Comparison of ENCODE assay signal across 8 cellular contexts in the genomic region with DNA sequence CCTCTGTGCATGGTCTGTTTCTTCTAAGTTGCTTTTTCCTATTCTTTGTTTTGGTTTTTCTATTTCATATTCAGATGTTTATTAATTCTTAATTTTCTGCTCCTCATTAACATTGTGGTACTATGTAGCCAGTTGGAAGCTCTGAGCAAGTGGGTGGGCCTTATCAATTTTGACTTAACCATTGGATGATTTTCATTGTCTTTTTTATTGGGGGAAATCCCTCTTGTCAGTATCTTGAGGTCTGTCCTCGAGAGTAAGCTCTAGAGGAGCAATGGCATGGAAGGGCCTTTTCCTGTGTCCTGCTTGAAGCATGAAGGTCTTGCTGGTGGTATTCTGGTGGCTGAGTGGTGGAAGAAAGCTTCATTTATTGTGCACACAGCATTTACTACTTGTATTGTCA. TPM values are rescaled to one million over a fixed set of nuclear protein-coding genes. Genes with fewer than 3 reads are reported as not detected.
DNase-seq lines count a peak whose midpoint lies in the region; ATAC-seq, FAIRE-seq and TF ChIP-seq lines count a peak whose summit lies in the region.
"Not testable (repeated sequence)": the region's sequence is repeated elsewhere in the genome, so short reads cannot be mapped to it uniquely, and the experiment has no call there.

No MANE protein-coding gene starts in this region.

- POLR2A ChIA-PET in activated CD8-positive, alpha-beta T cell treated with anti-CD3 and anti-CD28 coated beads, Interleukin-2, amount 10 ng/mL, durations not matched to agents 7 days and 5 days (lab: Charles Lee) = interaction anchor here (0.9 to 1.3 kb wide), 2 partner anchors 28 to 31 kb away, joined by 3 to 4 read pairs; a partner anchor contains a TSS
- POLR2A ChIA-PET in naive thymus-derived CD4-positive, alpha-beta T cell (lab: Charles Lee) = interaction anchor here (1.5 kb wide), 1 partner anchor 31 kb away, joined by 3 read pairs; a partner anchor contains a TSS

- H3K27ac Mint-ChIP-seq in CD14-positive monocyte = peak overlapping the region in 5 of 7 donors; percentile 64 to 90 (median 76)
- H3K27ac Mint-ChIP-seq in T-helper 1 cell treated with Interleukin-12 subunit alpha and Interleukin-12 subunit beta and Interleukin-4 antibody, amounts not matched to agents 30 μg/mL and 1 μg/mL, for 36 hours = not testable (repeated sequence)
- peak overlapping the region; percentile 80 for H3K27ac Mint-ChIP-seq in activated CD8-positive, alpha-beta T cell treated with anti-CD3 and anti-CD28 coated beads, Interleukin-2, amount 10 ng/mL, durations not matched to agents 7 days and 5 days
- peak overlapping the region; percentile 51 for H3K27ac Mint-ChIP-seq in activated naive CD4-positive, alpha-beta T cell treated with anti-CD3 and anti-CD28 coated beads, Interleukin-2, amount 50 U/mL, for 24 hours
- peak overlapping the region; percentile 65 for H3K27ac Mint-ChIP-seq in dendritic cell treated with granulocyte-macrophage colony-stimulating factor and Interleukin-4, amounts not matched to agents 40 ng/mL and 50 ng/mL, for 4 days
- H3K27ac Mint-ChIP-seq in naive thymus-derived CD4-positive, alpha-beta T cell = peak overlapping the region; percentile 24 to 89 (median 68)
- H3K27ac Mint-ChIP-seq in stimulated activated naive B cell treated with anti-CD40 and anti-IgM and Interleukin-4, amounts not matched to agents 10 μg/mL and 1 μg/mL and 100 μg/mL, for 72 hours = peak overlapping the region; percentile 93

- H3K27me3 ChIP-seq in naive thymus-derived CD4-positive, alpha-beta T cell (ENCODE audit: control insufficient read depth in 2 of 2, insufficient read depth in 2 of 2, low read length in 2 of 2) = not testable (repeated sequence)

- H3K4me3 Mint-ChIP-seq in CD14-positive monocyte = not testable (repeated sequence)
- peak overlapping the region; percentile 43 for H3K4me3 Mint-ChIP-seq in T-helper 1 cell treated with Interleukin-12 subunit alpha and Interleukin-12 subunit beta and Interleukin-4 antibody, amounts not matched to agents 30 μg/mL and 1 μg/mL, for 36 hours
- peak overlapping the region; percentile 66 for H3K4me3 Mint-ChIP-seq in activated CD8-positive, alpha-beta T cell treated with anti-CD3 and anti-CD28 coated beads, Interleukin-2, amount 10 ng/mL, durations not matched to agents 7 days and 5 days
- peak overlapping the region; percentile 62 for H3K4me3 Mint-ChIP-seq in activated naive CD4-positive, alpha-beta T cell treated with anti-CD3 and anti-CD28 coated beads, Interleukin-2, amount 50 U/mL, for 24 hours
- peak overlapping the region; percentile 25 for H3K4me3 Mint-ChIP-seq in dendritic cell treated with granulocyte-macrophage colony-stimulating factor and Interleukin-4, amounts not matched to agents 40 ng/mL and 50 ng/mL, for 4 days
- peak overlapping the region; percentile 5 to 86 (median 76) for H3K4me3 Mint-ChIP-seq in naive thymus-derived CD4-positive, alpha-beta T cell
- peak overlapping the region; percentile 57 to 71 for H3K4me3 Mint-ChIP-seq in stimulated activated naive B cell treated with anti-CD40 and anti-IgM and Interleukin-4, amounts not matched to agents 10 μg/mL and 1 μg/mL and 100 μg/mL, for 72 hours

- DNase-seq in CD14-positive monocyte (ENCODE audit: low spot score); HTR-8/SVneo (ENCODE audit: insufficient read length, low spot score); activated CD8-positive, alpha-beta T cell treated with anti-CD3 and anti-CD28 coated beads, Interleukin-2, amount 10 ng/mL, durations not matched to agents 7 days and 5 days; naive thymus-derived CD4-positive, alpha-beta T cell; stimulated activated naive B cell treated with anti-CD40 and anti-IgM and Interleukin-4, amounts not matched to agents 10 μg/mL and 1 μg/mL and 100 μg/mL, for 72 hours: not testable (repeated sequence)

- peaks cover 16 to 23% of the 10 kb centered on the region in 2 donors for H3K36me3 Mint-ChIP-seq in CD14-positive monocyte
- peaks cover 18% of the 10 kb centered on the region for H3K36me3 Mint-ChIP-seq in T-helper 1 cell treated with Interleukin-12 subunit alpha and Interleukin-12 subunit beta and Interleukin-4 antibody, amounts not matched to agents 30 μg/mL and 1 μg/mL, for 36 hours (ENCODE audit: low read depth)
- H3K36me3 Mint-ChIP-seq in activated CD8-positive, alpha-beta T cell treated with anti-CD3 and anti-CD28 coated beads, Interleukin-2, amount 10 ng/mL, durations not matched to agents 7 days and 5 days (ENCODE audit: low read depth) = peaks cover 34% of the 10 kb centered on the region
- not testable (repeated sequence) for H3K36me3 Mint-ChIP-seq in activated naive CD4-positive, alpha-beta T cell treated with anti-CD3 and anti-CD28 coated beads, Interleukin-2, amount 50 U/mL, for 24 hours
- H3K36me3 Mint-ChIP-seq in dendritic cell treated with granulocyte-macrophage colony-stimulating factor and Interleukin-4, amounts not matched to agents 40 ng/mL and 50 ng/mL, for 4 days (ENCODE audit: low read depth) = peaks cover 26% of the 10 kb centered on the region
- H3K36me3 Mint-ChIP-seq in naive thymus-derived CD4-positive, alpha-beta T cell = peaks cover 8 to 24% (median 19%) of the 10 kb centered on the region in 5 donors
- H3K36me3 Mint-ChIP-seq in stimulated activated naive B cell treated with anti-CD40 and anti-IgM and Interleukin-4, amounts not matched to agents 10 μg/mL and 1 μg/mL and 100 μg/mL, for 72 hours = peaks cover 17 to 35% of the 10 kb centered on the region in 2 donors

- H3K27me3 Mint-ChIP-seq in CD14-positive monocyte (ENCODE audit: low read depth in 3 of 3); T-helper 1 cell treated with Interleukin-12 subunit alpha and Interleukin-12 subunit beta and Interleukin-4 antibody, amounts not matched to agents 30 μg/mL and 1 μg/mL, for 36 hours (ENCODE audit: low read depth); activated CD8-positive, alpha-beta T cell treated with anti-CD3 and anti-CD28 coated beads, Interleukin-2, amount 10 ng/mL, durations not matched to agents 7 days and 5 days (ENCODE audit: low read depth); activated naive CD4-positive, alpha-beta T cell treated with anti-CD3 and anti-CD28 coated beads, Interleukin-2, amount 50 U/mL, for 24 hours; dendritic cell treated with granulocyte-macrophage colony-stimulating factor and Interleukin-4, amounts not matched to agents 40 ng/mL and 50 ng/mL, for 4 days; naive thymus-derived CD4-positive, alpha-beta T cell; stimulated activated naive B cell treated with anti-CD40 and anti-IgM and Interleukin-4, amounts not matched to agents 10 μg/mL and 1 μg/mL and 100 μg/mL, for 72 hours: not testable (repeated sequence)

- peaks cover 0 to 13% (median 7%) of the 10 kb centered on the region in 3 experiments for H3K36me3 ChIP-seq in naive thymus-derived CD4-positive, alpha-beta T cell (ENCODE audit: control insufficient read depth in 2 of 3, insufficient read depth in 3 of 3, low read length in 3 of 3)

- H3K4me3 ChIP-seq in naive thymus-derived CD4-positive, alpha-beta T cell (ENCODE audit: low read length) = not testable (repeated sequence)

- not testable (repeated sequence) for H3K9me3 ChIP-seq in naive thymus-derived CD4-positive, alpha-beta T cell (ENCODE audit: control insufficient read depth in 2 of 3, low read length in 3 of 3)

- H3K4me1 ChIP-seq in naive thymus-derived CD4-positive, alpha-beta T cell (ENCODE audit: control insufficient read depth in 2 of 2, insufficient read depth in 2 of 2, low read length in 2 of 2) = peaks cover 13 to 25% of the 10 kb centered on the region in 2 donors

- peak; percentile 33 for ATAC-seq in activated CD8-positive, alpha-beta T cell treated with anti-CD3 and anti-CD28 coated beads, Interleukin-2, amount 10 ng/mL, durations not matched to agents 7 days and 5 days
- not testable (repeated sequence) for ATAC-seq in naive thymus-derived CD4-positive, alpha-beta T cell
- ATAC-seq in stimulated activated naive B cell treated with anti-CD40 and anti-IgM and Interleukin-4, amounts not matched to agents 10 μg/mL and 1 μg/mL and 100 μg/mL, for 72 hours (replicated peaks) = peak; percentile 36 to 57

- intact Hi-C loops in CD14-positive monocyte (cut with micrococcal nuclease); naive thymus-derived CD4-positive, alpha-beta T cell (cut with micrococcal nuclease): not testable (repeated sequence)
- intact Hi-C loops in dendritic cell treated with granulocyte-macrophage colony-stimulating factor and Interleukin-4, amounts not matched to agents 40 ng/mL and 50 ng/mL, for 4 days (cut with micrococcal nuclease) = loop anchor here (10.0 kb wide), 1 partner anchor 58 kb away; no protein-coding TSS in a partner anchor

- H3K4me1 Mint-ChIP-seq in CD14-positive monocyte = peaks cover 40% of the 10 kb centered on the region
- peaks cover 29% of the 10 kb centered on the region for H3K4me1 Mint-ChIP-seq in T-helper 1 cell treated with Interleukin-12 subunit alpha and Interleukin-12 subunit beta and Interleukin-4 antibody, amounts not matched to agents 30 μg/mL and 1 μg/mL, for 36 hours (ENCODE audit: low read depth)
- H3K4me1 Mint-ChIP-seq in activated CD8-positive, alpha-beta T cell treated with anti-CD3 and anti-CD28 coated beads, Interleukin-2, amount 10 ng/mL, durations not matched to agents 7 days and 5 days (ENCODE audit: low read depth) = peaks cover 47% of the 10 kb centered on the region
- peaks cover 85% of the 10 kb centered on the region for H3K4me1 Mint-ChIP-seq in activated naive CD4-positive, alpha-beta T cell treated with anti-CD3 and anti-CD28 coated beads, Interleukin-2, amount 50 U/mL, for 24 hours
- peaks cover 37% of the 10 kb centered on the region for H3K4me1 Mint-ChIP-seq in dendritic cell treated with granulocyte-macrophage colony-stimulating factor and Interleukin-4, amounts not matched to agents 40 ng/mL and 50 ng/mL, for 4 days (ENCODE audit: low read depth)
- peaks cover 51 to 92% (median 87%) of the 10 kb centered on the region in 7 donors for H3K4me1 Mint-ChIP-seq in naive thymus-derived CD4-positive, alpha-beta T cell
- peaks cover 30 to 52% of the 10 kb centered on the region in 2 donors for H3K4me1 Mint-ChIP-seq in stimulated activated naive B cell treated with anti-CD40 and anti-IgM and Interleukin-4, amounts not matched to agents 10 μg/mL and 1 μg/mL and 100 μg/mL, for 72 hours

- H3K9me3 Mint-ChIP-seq in CD14-positive monocyte; T-helper 1 cell treated with Interleukin-12 subunit alpha and Interleukin-12 subunit beta and Interleukin-4 antibody, amounts not matched to agents 30 μg/mL and 1 μg/mL, for 36 hours; activated CD8-positive, alpha-beta T cell treated with anti-CD3 and anti-CD28 coated beads, Interleukin-2, amount 10 ng/mL, durations not matched to agents 7 days and 5 days (ENCODE audit: insufficient read depth); activated naive CD4-positive, alpha-beta T cell treated with anti-CD3 and anti-CD28 coated beads, Interleukin-2, amount 50 U/mL, for 24 hours; dendritic cell treated with granulocyte-macrophage colony-stimulating factor and Interleukin-4, amounts not matched to agents 40 ng/mL and 50 ng/mL, for 4 days; naive thymus-derived CD4-positive, alpha-beta T cell; stimulated activated naive B cell treated with anti-CD40 and anti-IgM and Interleukin-4, amounts not matched to agents 10 μg/mL and 1 μg/mL and 100 μg/mL, for 72 hours: not testable (repeated sequence)

- FAIRE-seq in HTR-8/SVneo (lab: Jason Lieb, UNC) = peak; percentile 73

- TF ChIP-seq CTCF in CD14-positive monocyte (IDR thresholded peaks at IDR 0.05) = not testable (repeated sequence)

- H3K27ac ChIP-seq in naive thymus-derived CD4-positive, alpha-beta T cell (ENCODE audit: low read depth, low read length) = not testable (repeated sequence)

- CTCF ChIA-PET in activated CD8-positive, alpha-beta T cell treated with anti-CD3 and anti-CD28 coated beads, Interleukin-2, amount 10 ng/mL, durations not matched to agents 7 days and 5 days (lab: Charles Lee) = interaction anchor here (1.1 kb wide), 1 partner anchor 18 kb away, joined by 3 read pairs; no protein-coding TSS in a partner anchor
- CTCF ChIA-PET in naive thymus-derived CD4-positive, alpha-beta T cell (lab: Charles Lee) = not testable (repeated sequence)

RNA-seq across cellular contexts. Expression of a gene that starts 31.1 kb away (rescaled TPM):
- polyA plus RNA-seq in CD14-positive monocyte = 1 to 10 TPM; 1.9 to 4.5 TPM
- total RNA-seq in activated CD8-positive, alpha-beta T cell treated with anti-CD3 and anti-CD28 coated beads, Interleukin-2, amount 10 ng/mL, durations not matched to agents 7 days and 5 days = 10 to 100 TPM; 85.9 to 87.0 TPM
- total RNA-seq in naive thymus-derived CD4-positive, alpha-beta T cell = 100 to 1,000 TPM; 111 to 219 (median 163) TPM
- 10 to 100 TPM; 16.0 to 22.1 TPM for polyA plus RNA-seq in naive thymus-derived CD4-positive, alpha-beta T cell
